ENCODE assay signal across 11 cellular contexts in genomic region chr1:51578383-51579109, GRCh38. TPM values are rescaled to one million over a fixed set of nuclear protein-coding genes. Genes with fewer than 3 reads are reported as not detected.
DNase-seq lines count a peak whose midpoint lies in the region; ATAC-seq and TF ChIP-seq lines count a peak whose summit lies in the region.
"Had no signal": no experiment of that assay in that cellular context is flagged by ENCODE, and none has a peak within 500 bp of the region (broad histone marks: within the 10 kb centered on the region; RNA-seq: fewer than 3 reads in every experiment).

No MANE protein-coding gene starts in this region.

- in situ Hi-C loops in Panc1 (cut with HindIII; ENCODE audit: low pct_unique_long_range_greater_than_20kb, low sequenced_read_pairs) = no loop called here

- BruUV-seq in Panc1 (replicated peaks; lab: Mats Ljungman, UMichigan) = no TSS peak

- no peak overlapping the region for H3K4me3 ChIP-seq in Panc1 (ENCODE audit: low read depth in 2 of 2, low read length in 2 of 2)
- H3K4me3 ChIP-seq: upper lobe of left lung had no signal

- DNase-seq in GF-D8 (lab: John Stamatoyannopoulos, UW) = peak; percentile 4
- no peak for DNase-seq in Panc1 (ENCODE audit: low read depth, low spot score)
- DNase-seq in T1000 (lab: John Stamatoyannopoulos, UW) = no peak
- no peak for DNase-seq in NCI-H526 (lab: John Stamatoyannopoulos, UW)
- DNase-seq: NCI-H146, upper lobe of left lung had no signal

- TF ChIP-seq CTCF in Panc1 (IDR thresholded peaks at IDR 0.05) = no peak

- H3K36me3 ChIP-seq in Panc1 (ENCODE audit: control insufficient read depth, insufficient read depth, low read length) = no peaks in the 10 kb centered on the region
- H3K36me3 ChIP-seq: upper lobe of left lung had no signal

- H3K27me3 ChIP-seq in Panc1 (ENCODE audit: control insufficient read depth, insufficient read depth, low read length) = no peaks in the 10 kb centered on the region
- H3K27me3 ChIP-seq: upper lobe of left lung had no signal

- CTCF ChIA-PET in Panc1 (lab: Charles Lee) = interaction anchor here (0.6 kb wide), 1 partner anchor 11 kb away, joined by 3 read pairs; no protein-coding TSS in a partner anchor

- ATAC-seq in GM19438 (IDR thresholded peaks at IDR 0.05; ENCODE audit: low read depth, unreplicated experiment) (peak; percentile 94), HG03095 (IDR thresholded peaks at IDR 0.05; ENCODE audit: unreplicated experiment) (peak; percentile 72), Panc1 (peak; percentile 77), HG02571 (IDR thresholded peaks at IDR 0.05; ENCODE audit: unreplicated experiment) (no peak), HG03039 (IDR thresholded peaks at IDR 0.05; ENCODE audit: unreplicated experiment) (no peak)

- POLR2A ChIA-PET in Panc1 (lab: Charles Lee) = no interaction called here

- peaks cover 43% of the 10 kb centered on the region for H3K4me1 ChIP-seq in Panc1 (ENCODE audit: control insufficient read depth, insufficient read depth, low read length)

- intact Hi-C loops in Panc1 (cut with micrococcal nuclease; ENCODE audit: unreplicated experiment) = no loop called here

- peak overlapping the region; percentile 68; the same call in 1 of the 2 replicates for H3K27ac ChIP-seq in Panc1 (ENCODE audit: low read length)
- H3K27ac ChIP-seq: C4-2B, upper lobe of left lung had no signal

- H3K9me3 ChIP-seq in Panc1 (ENCODE audit: control insufficient read depth, insufficient read depth, low read depth, low read length) = no peaks in the 10 kb centered on the region
- H3K9me3 ChIP-seq: upper lobe of left lung had no signal

RNA-seq across cellular contexts. Expression of gene OSBPL9, which starts 38.3 kb away (rescaled TPM):
- total RNA-seq in Panc1 (2021; ENCODE audit: unreplicated experiment) = 85.5 TPM
- polyA plus RNA-seq in Panc1 (2012; ENCODE audit: insufficient read length) = 63.5 TPM

RNA-seq across cellular contexts. Expression of gene EPS15, which starts 59.5 kb away (rescaled TPM):
- 54.4 TPM for total RNA-seq in Panc1 (2021; ENCODE audit: unreplicated experiment)
- 15.4 TPM for polyA plus RNA-seq in Panc1 (2012; ENCODE audit: insufficient read length)

Comparison
In these comparisons a context has a peak if more than half of its experiments do, and no peak if none do; other contexts are left out.
1. ATAC-seq: peak in GM19438 (single experiment), HG03095 (single experiment) and Panc1 (single experiment); none in HG02571 (single experiment) and HG03039 (single experiment).